9 cellular contexts compared by ENCODE assay signal in the genomic region with DNA sequence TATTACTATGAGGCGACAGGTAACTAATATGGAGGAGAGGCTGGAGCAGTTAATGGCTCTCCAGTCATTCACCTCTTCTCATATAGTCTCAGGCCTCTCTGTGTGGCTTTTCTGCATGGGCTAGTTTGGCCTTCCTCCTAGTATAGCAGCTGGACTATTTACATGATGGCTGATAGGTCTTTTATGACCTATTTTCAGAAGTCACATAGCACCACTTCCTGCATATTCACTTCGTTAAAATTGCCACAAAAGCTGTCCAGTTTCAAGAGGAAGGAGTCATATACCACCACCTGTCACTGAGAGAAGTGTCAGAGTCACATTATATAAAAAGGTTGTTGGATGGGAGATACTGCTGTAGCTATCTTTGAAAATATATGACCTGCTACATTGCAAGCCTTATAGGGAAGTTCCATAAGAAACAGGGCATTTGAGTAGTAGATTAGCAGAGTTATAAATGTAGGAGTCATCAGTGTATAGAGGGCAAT. TPM values are rescaled to one million over a fixed set of nuclear protein-coding genes. Genes with fewer than 3 reads are reported as not detected.
DNase-seq lines count a peak whose midpoint lies in the region; ATAC-seq and TF ChIP-seq lines count a peak whose summit lies in the region.
"Had no signal": no experiment of that assay in that cellular context is flagged by ENCODE, and none has a peak within 500 bp of the region (broad histone marks: within the 10 kb centered on the region; RNA-seq: fewer than 3 reads in every experiment).

No MANE protein-coding gene starts in this region.

- no peak overlapping the region for H2AFZ ChIP-seq in neural progenitor cell (replicated peaks)

- H3K36me3 ChIP-seq in DOHH2 (ENCODE audit: control insufficient read depth, low read length): peaks cover 3% of the 10 kb centered on the region; the same call in 1 of the 2 replicates
- H3K36me3 ChIP-seq in neural progenitor cell: no peaks in the 10 kb centered on the region

- H3K4me1 ChIP-seq in DOHH2 (ENCODE audit: control insufficient read depth, low read length): peaks cover 49% of the 10 kb centered on the region
- no peaks in the 10 kb centered on the region for H3K4me1 ChIP-seq in neural progenitor cell

- TF ChIP-seq CTCF in DOHH2 (IDR thresholded peaks at IDR 0.05; ENCODE audit: low read depth, low read length, poor library complexity, severe bottlenecking) (no peak), neural progenitor cell (IDR thresholded peaks at IDR 0.05) (no peak)

- no peaks in the 10 kb centered on the region for H3K9me3 Mint-ChIP-seq in neural progenitor cell

- H3K79me2 ChIP-seq in DOHH2 (ENCODE audit: control insufficient read depth, low read length) (no peaks in the 10 kb centered on the region), neural progenitor cell (ENCODE audit: low read depth) (no peaks in the 10 kb centered on the region)

- no peaks in the 10 kb centered on the region for H3K27me3 Mint-ChIP-seq in neural progenitor cell (ENCODE audit: insufficient read depth, low read depth)

- H3K9me3 ChIP-seq in DOHH2 (ENCODE audit: control insufficient read depth, insufficient read depth, low read length): peaks cover 15% of the 10 kb centered on the region; the same call in 1 of the 2 replicates
- no peaks in the 10 kb centered on the region for H3K9me3 ChIP-seq in neural progenitor cell (ENCODE audit: low read depth)

- H3K9ac ChIP-seq in neural progenitor cell: no peak overlapping the region

- H3K27me3 ChIP-seq in DOHH2 (ENCODE audit: control insufficient read depth, low read length) (no peaks in the 10 kb centered on the region), neural progenitor cell (no peaks in the 10 kb centered on the region)

- H3K4me3 Mint-ChIP-seq in neural progenitor cell: no peak overlapping the region

- no peaks in the 10 kb centered on the region for H3K9me2 ChIP-seq in DOHH2 (replicated peaks; ENCODE audit: control insufficient read depth, low read length)

- DNase-seq in GM19238 (ENCODE audit: insufficient read length, low spot score): peak; percentile 19
- DNase-seq in KG1 (lab: John Stamatoyannopoulos, UW): peak; percentile 18
- no peak for DNase-seq in effector CD8-positive, alpha-beta T cell (lab: John Stamatoyannopoulos, UW)
- no peak for DNase-seq in SK-N-DZ (ENCODE audit: low spot score)
- DNase-seq in neural progenitor cell (ENCODE audit: low spot score): no peak
- DNase-seq in NCI-H2029 (lab: John Stamatoyannopoulos, UW): no peak
- DNase-seq: NCI-H1436 had no signal

- H3F3A ChIP-seq in DOHH2 (ENCODE audit: control insufficient read depth, insufficient read depth) (peaks cover 13% of the 10 kb centered on the region; the same call in 1 of the 2 replicates), neural progenitor cell (ENCODE audit: low read depth) (no peaks in the 10 kb centered on the region)

- no peaks in the 10 kb centered on the region for H3K36me3 Mint-ChIP-seq in neural progenitor cell

- H3K27ac ChIP-seq in DOHH2 (ENCODE audit: low read depth, low read length) (peak overlapping the region; percentile 73), neural progenitor cell (no peak overlapping the region)

- H4K20me1 ChIP-seq in DOHH2 (ENCODE audit: control insufficient read depth, insufficient read depth, low read depth, low read length): no peaks in the 10 kb centered on the region
- H4K20me1 ChIP-seq in neural progenitor cell (ENCODE audit: low read depth): no peaks in the 10 kb centered on the region

- no peaks in the 10 kb centered on the region for H3K4me1 Mint-ChIP-seq in neural progenitor cell

- H3K27ac Mint-ChIP-seq in neural progenitor cell: no peak overlapping the region

- peak; percentile 98 for ATAC-seq in HG02840 (IDR thresholded peaks at IDR 0.05; ENCODE audit: low FRiP score, unreplicated experiment)

- H3K4me2 ChIP-seq in DOHH2 (ENCODE audit: low read length): peak overlapping the region; percentile 58
- H3K4me2 ChIP-seq in neural progenitor cell: no peak overlapping the region

- H3K4me3 ChIP-seq in DOHH2 (ENCODE audit: low read length) (peak overlapping the region; percentile 47), neural progenitor cell (no peak overlapping the region)

RNA-seq across cellular contexts. Expression of gene DMTF1, which starts 8.0 kb away (rescaled TPM):
- polyA plus RNA-seq in SK-N-DZ (2014; cell fraction: cytosol; rRNA removed): 43.8 and 80.3 TPM in 2 replicates
- 329 and 349 TPM in 2 replicates for polyA plus RNA-seq in SK-N-DZ (2014; cell fraction: nucleus; rRNA removed)
- 145 and 176 TPM in 2 replicates for total RNA-seq in neural progenitor cell (ENCODE audit: low replicate concordance)

Comparison
In these comparisons a context has a peak if more than half of its experiments do, and no peak if none do; other contexts are left out.
1. DNase-seq: peak in GM19238 (single experiment) and KG1 (single experiment); none in effector CD8-positive, alpha-beta T cell (single experiment), SK-N-DZ (single experiment), neural progenitor cell (single experiment) and NCI-H2029 (single experiment).